In the genomic region with DNA sequence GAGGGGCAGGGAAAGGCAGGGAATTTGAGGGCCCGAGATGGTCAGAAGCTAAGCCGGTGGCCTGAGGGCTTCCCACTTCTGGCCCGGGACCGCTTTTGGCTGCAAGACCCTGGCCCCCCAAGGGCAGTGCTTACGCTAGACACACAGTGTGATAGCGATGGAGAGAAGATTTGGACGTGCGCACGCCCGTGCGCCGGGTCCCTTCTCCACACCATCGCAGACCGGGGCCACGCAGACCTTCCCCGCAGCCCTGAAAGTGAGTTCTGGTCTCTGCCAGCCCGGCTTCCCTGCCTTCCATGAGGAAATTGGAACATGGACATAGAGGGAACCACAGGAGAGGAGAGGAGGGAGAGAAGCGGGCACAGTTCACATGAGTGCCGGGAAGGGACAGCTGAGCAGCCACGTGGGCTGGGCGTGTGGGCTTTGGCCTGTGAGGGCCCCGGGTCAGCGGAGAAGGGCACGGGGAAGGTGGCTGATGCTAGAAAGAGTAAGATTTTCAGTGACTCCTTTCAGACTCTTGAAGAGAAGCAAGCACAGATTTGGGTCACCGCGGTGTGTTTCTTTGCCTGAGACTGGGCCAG, we compare ENCODE assay signal across 29 cellular contexts. TPM values are rescaled to one million over a fixed set of nuclear protein-coding genes. Genes with fewer than 3 reads are reported as not detected.
DNase-seq lines count a peak whose midpoint lies in the region; ATAC-seq and TF ChIP-seq lines count a peak whose summit lies in the region.
"Had no signal": no experiment of that assay in that cellular context is flagged by ENCODE, and none has a peak within 500 bp of the region (broad histone marks: within the 10 kb centered on the region; RNA-seq: fewer than 3 reads in every experiment).

No MANE protein-coding gene starts in this region.

- POLR2A ChIA-PET in PC-3 (lab: Charles Lee; ENCODE audit: unreplicated experiment): no interaction called here

- H3K27me3 Mint-ChIP-seq in IgD-negative memory B cell: no peaks in the 10 kb centered on the region
- no peaks in the 10 kb centered on the region for H3K27me3 Mint-ChIP-seq in effector memory CD8-positive, alpha-beta T cell
- H3K27me3 Mint-ChIP-seq in natural killer cell treated with Interleukin-12 subunit alpha and Interleukin-12 subunit beta and Interleukin-15 and Interleukin-18, amount 100 ng/mL, for 72 hours: no peaks in the 10 kb centered on the region
- H3K27me3 Mint-ChIP-seq in chondrocyte (ENCODE audit: low read depth): no peaks in the 10 kb centered on the region
- H3K27me3 Mint-ChIP-seq: activated CD4-positive, alpha-beta T cell treated with anti-CD3 and anti-CD28 coated beads, Interleukin-2, amount 10 ng/mL, durations not matched to agents 7 days and 5 days; stimulated activated naive CD8-positive, alpha-beta T cell treated with anti-CD3 and anti-CD28 coated beads, Interleukin-15, Interleukin-2, amounts not matched to agents 100 ng/mL and 50 ng/mL, for 24 hours had no signal

- CTCF ChIA-PET in PC-3 (lab: Charles Lee): no interaction called here

- ATAC-seq in effector memory CD8-positive, alpha-beta T cell (replicated peaks): no peak
- ATAC-seq in natural killer cell treated with Interleukin-12 subunit alpha and Interleukin-12 subunit beta and Interleukin-15 and Interleukin-18, amount 100 ng/mL, for 72 hours: no peak
- ATAC-seq in PC-3: no peak
- no peak for ATAC-seq in HG03354 (IDR thresholded peaks at IDR 0.05; ENCODE audit: poor library complexity, severe bottlenecking, unreplicated experiment)
- ATAC-seq: A549, heart left ventricle had no signal

- H3K4me3 ChIP-seq in BLaER1: no peak overlapping the region
- no peak overlapping the region for H3K4me3 ChIP-seq in PC-3 (ENCODE audit: low read length)
- H3K4me3 ChIP-seq: A549, adrenal gland, heart left ventricle, pancreas, SJSA1, skin epidermis, thoracic aorta had no signal

- H3K9me3 Mint-ChIP-seq in IgD-negative memory B cell: no peaks in the 10 kb centered on the region
- H3K9me3 Mint-ChIP-seq in effector memory CD8-positive, alpha-beta T cell: no peaks in the 10 kb centered on the region
- H3K9me3 Mint-ChIP-seq in natural killer cell treated with Interleukin-12 subunit alpha and Interleukin-12 subunit beta and Interleukin-15 and Interleukin-18, amount 100 ng/mL, for 72 hours: no peaks in the 10 kb centered on the region
- no peaks in the 10 kb centered on the region for H3K9me3 Mint-ChIP-seq in chondrocyte (ENCODE audit: low read depth)
- H3K9me3 Mint-ChIP-seq: activated CD4-positive, alpha-beta T cell treated with anti-CD3 and anti-CD28 coated beads, Interleukin-2, amount 10 ng/mL, durations not matched to agents 7 days and 5 days; nephron; stimulated activated naive CD8-positive, alpha-beta T cell treated with anti-CD3 and anti-CD28 coated beads, Interleukin-15, Interleukin-2, amounts not matched to agents 100 ng/mL and 50 ng/mL, for 24 hours had no signal

- H3K4me1 Mint-ChIP-seq in IgD-negative memory B cell (peaks cover 15 to 32% (median 27%) of the 10 kb centered on the region in 3 donors), chondrocyte (ENCODE audit: low read depth) (peaks cover 7% of the 10 kb centered on the region)
- H3K4me1 Mint-ChIP-seq in effector memory CD8-positive, alpha-beta T cell (ENCODE audit: low read depth in 2 of 2): peaks cover 47 to 49% of the 10 kb centered on the region in 2 donors
- peaks cover 27 to 44% of the 10 kb centered on the region in 2 donors for H3K4me1 Mint-ChIP-seq in natural killer cell treated with Interleukin-12 subunit alpha and Interleukin-12 subunit beta and Interleukin-15 and Interleukin-18, amount 100 ng/mL, for 72 hours (ENCODE audit: low read depth in 2 of 2)

- intact Hi-C loops in PC-3 (cut with micrococcal nuclease): no loop called here

- peak overlapping the region in 1 of 4 donors; percentile 29 for H3K4me3 Mint-ChIP-seq in IgD-negative memory B cell
- H3K4me3 Mint-ChIP-seq in effector memory CD8-positive, alpha-beta T cell: peak overlapping the region; percentile 62 to 75
- peak overlapping the region; percentile 14 for H3K4me3 Mint-ChIP-seq in natural killer cell treated with Interleukin-12 subunit alpha and Interleukin-12 subunit beta and Interleukin-15 and Interleukin-18, amount 100 ng/mL, for 72 hours
- no peak overlapping the region for H3K4me3 Mint-ChIP-seq in chondrocyte (ENCODE audit: unreplicated experiment)
- H3K4me3 Mint-ChIP-seq: nephron had no signal

- H3K27ac ChIP-seq in BLaER1 (peak overlapping the region; percentile 92), PC-3 (ENCODE audit: low read length) (no peak overlapping the region)
- H3K27ac ChIP-seq: A549, adrenal gland, brain microvascular endothelial cell, RWPE1, SJSA1, skin epidermis, thoracic aorta had no signal

- peak overlapping the region; percentile 98 for H3K4me2 ChIP-seq in BLaER1
- H3K4me2 ChIP-seq in PC-3 (ENCODE audit: low read length): no peak overlapping the region
- H3K4me2 ChIP-seq: A549 had no signal

- no peak for TF ChIP-seq CTCF in chondrocyte (IDR thresholded peaks at IDR 0.05)
- TF ChIP-seq CTCF in PC-3 (conservative IDR thresholded peaks at IDR 0.05; ENCODE audit: low read depth, low read length): no peak

- H3F3A ChIP-seq in PC-3 (ENCODE audit: low read length, unreplicated experiment): no peaks in the 10 kb centered on the region

- no TSS peak for BruUV-seq in PC-3 (replicated peaks; lab: Mats Ljungman, UMichigan)

- H3K9me2 ChIP-seq in PC-3 (replicated peaks; ENCODE audit: low read length): no peaks in the 10 kb centered on the region

- H3K27me3 ChIP-seq in BLaER1: no peaks in the 10 kb centered on the region
- no peaks in the 10 kb centered on the region for H3K27me3 ChIP-seq in PC-3 (ENCODE audit: low read length)
- H3K27me3 ChIP-seq: adrenal gland, brain microvascular endothelial cell, heart left ventricle, pancreas, SJSA1 had no signal

- H3K9me3 ChIP-seq in BLaER1: no peaks in the 10 kb centered on the region
- H3K9me3 ChIP-seq in PC-3 (ENCODE audit: low read length): no peaks in the 10 kb centered on the region
- H3K9me3 ChIP-seq: A549, adrenal gland, heart left ventricle, pancreas, SJSA1, thoracic aorta had no signal

- H3K27ac Mint-ChIP-seq in IgD-negative memory B cell (peak overlapping the region in 2 of 3 donors; percentile 67 to 76), chondrocyte (ENCODE audit: unreplicated experiment) (no peak overlapping the region)
- peak overlapping the region; percentile 86 to 92 for H3K27ac Mint-ChIP-seq in effector memory CD8-positive, alpha-beta T cell
- peak overlapping the region; percentile 46 to 47 for H3K27ac Mint-ChIP-seq in natural killer cell treated with Interleukin-12 subunit alpha and Interleukin-12 subunit beta and Interleukin-15 and Interleukin-18, amount 100 ng/mL, for 72 hours
- H3K27ac Mint-ChIP-seq: stimulated activated naive CD8-positive, alpha-beta T cell treated with anti-CD3 and anti-CD28 coated beads, Interleukin-15, Interleukin-2, amounts not matched to agents 100 ng/mL and 50 ng/mL, for 24 hours had no signal

- H4K20me1 ChIP-seq in BLaER1: peaks cover 43% of the 10 kb centered on the region
- H4K20me1 ChIP-seq in PC-3 (ENCODE audit: low read length): no peaks in the 10 kb centered on the region

- H3K36me3 Mint-ChIP-seq in IgD-negative memory B cell (no peaks in the 10 kb centered on the region), chondrocyte (ENCODE audit: low read depth) (no peaks in the 10 kb centered on the region)
- peaks cover 68% of the 10 kb centered on the region for H3K36me3 Mint-ChIP-seq in effector memory CD8-positive, alpha-beta T cell (ENCODE audit: insufficient read depth)
- H3K36me3 Mint-ChIP-seq in natural killer cell treated with Interleukin-12 subunit alpha and Interleukin-12 subunit beta and Interleukin-15 and Interleukin-18, amount 100 ng/mL, for 72 hours: no peaks in the 10 kb centered on the region

- H3K9ac ChIP-seq in BLaER1 (peak overlapping the region; percentile 76), PC-3 (ENCODE audit: low read length) (no peak overlapping the region)

- no peak for DNase-seq in effector memory CD8-positive, alpha-beta T cell
- no peak for DNase-seq in natural killer cell treated with Interleukin-12 subunit alpha and Interleukin-12 subunit beta and Interleukin-15 and Interleukin-18, amount 100 ng/mL, for 72 hours (ENCODE audit: low spot score)
- no peak for DNase-seq in H4 (ENCODE audit: low spot score)
- DNase-seq in chondrocyte (ENCODE audit: low spot score): no peak
- no peak for DNase-seq in PC-3
- DNase-seq: activated CD4-positive, alpha-beta T cell treated with anti-CD3 and anti-CD28 coated beads, Interleukin-2, amount 10 ng/mL, durations not matched to agents 7 days and 5 days; activated naive CD4-positive, alpha-beta T cell treated with Interleukin-2 at 50 U/mL for 16 hours; activated T-cell treated with anti-CD3 and anti-CD28 coated beads, Interleukin-2, amount 50 U/mL, for 48 hours; adrenal gland; AML-193; brain microvascular endothelial cell; foreskin melanocyte; heart left ventricle; KG1; midbrain; NCI-H1092 treated with DMSO at 0.1 percent for 48 hours; NCI-H1694 treated with DMSO at 0.1 percent for 48 hours; NCI-H510A had no signal

- H3K36me3 ChIP-seq in BLaER1: 0 out of 2 replicates have a peak, but pooled peaks cover 6% of the 10 kb centered on the region
- H3K36me3 ChIP-seq in PC-3 (ENCODE audit: low read depth, low read length): no peaks in the 10 kb centered on the region
- H3K36me3 ChIP-seq: adrenal gland, brain microvascular endothelial cell, heart left ventricle, pancreas, SJSA1, thoracic aorta had no signal

- no peak overlapping the region for H2AFZ ChIP-seq in PC-3 (ENCODE audit: low read length)

- H3K4me1 ChIP-seq in BLaER1: peaks cover 98% of the 10 kb centered on the region
- no peaks in the 10 kb centered on the region for H3K4me1 ChIP-seq in PC-3 (ENCODE audit: insufficient read depth, low read length)
- H3K4me1 ChIP-seq: A549, SJSA1 had no signal

- H3K79me2 ChIP-seq in PC-3 (ENCODE audit: low read length): no peaks in the 10 kb centered on the region

RNA-seq across cellular contexts. Expression of a gene that starts 23.8 kb away (rescaled TPM):
- 0.15 TPM for polyA plus RNA-seq in IgD-negative memory B cell
- total RNA-seq in natural killer cell treated with Interleukin-12 subunit alpha and Interleukin-12 subunit beta and Interleukin-15 and Interleukin-18, amount 100 ng/mL, for 72 hours: 10 to 100 TPM; 23.5 to 24.5 TPM
- 0.29 and 0.86 TPM in 2 replicates for total RNA-seq in H4 (2014; rRNA removed; shearing (Covaris generic))
- total RNA-seq in chondrocyte (4.4 to 7.6 TPM (median 7.0 TPM) in 3 replicates), PC-3 (2014; rRNA removed) (4.1 and 4.6 TPM in 2 replicates)
